In the genomic region with DNA sequence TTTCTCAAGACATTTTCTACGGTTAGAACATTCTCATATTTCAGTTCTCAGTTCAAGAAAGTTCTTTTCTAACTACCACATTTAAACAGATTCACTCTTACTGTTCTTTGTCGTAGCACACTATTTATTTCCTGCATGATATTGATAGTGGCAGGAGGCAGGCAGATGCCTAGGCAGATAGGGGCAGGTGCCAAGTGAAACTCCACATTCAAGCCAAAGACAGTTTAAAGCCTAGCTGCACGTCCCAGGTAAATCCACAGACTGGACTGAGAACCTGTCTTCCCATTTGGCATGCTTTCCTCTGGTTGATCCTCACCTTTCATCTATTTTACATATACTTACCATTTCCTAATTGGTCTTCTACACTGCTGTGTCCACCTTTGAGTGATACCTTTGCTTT, we compare ENCODE assay signal across 23 cellular contexts.
"Had no signal": no experiment of that assay in that cellular context is flagged by ENCODE, and none has a peak within 500 bp of the region (broad histone marks: within the 10 kb centered on the region; RNA-seq: fewer than 3 reads in every experiment).

No MANE protein-coding gene starts in this region.

- H3K27me3 Mint-ChIP-seq: IgD-negative memory B cell had no signal

- H3K4me2 ChIP-seq: SK-N-SH had no signal

- H3K27ac ChIP-seq: RWPE1 had no signal

- H3K4me3 Mint-ChIP-seq: IgD-negative memory B cell had no signal

- H3K36me3 Mint-ChIP-seq: IgD-negative memory B cell had no signal

- H3K9ac ChIP-seq: SK-N-SH had no signal

- DNase-seq: MM.1S; NCI-H1092 treated with DMSO at 0.1 percent for 48 hours; NCI-H1436; NCI-H187; NCI-H2029; NCI-H2081 treated with DMSO at 0.1 percent for 48 hours; NCI-H2171; NCI-H226; NCI-H446; NCI-H510A; NCI-H524 treated with DMSO at 0.1 percent for 48 hours; NCI-H69; NCI-H774; NK-92 treated with Interleukin-12 subunit alpha and Interleukin-12 subunit beta, amount 100 ng/mL, for 24 hours; PC-3; SHP77; SK-N-SH; T-helper 1 cell had no signal

- H3K4me3 ChIP-seq: K562 had no signal

- ATAC-seq: HepG2, K562, Panc1, PC-3 had no signal

- H3K27ac Mint-ChIP-seq: IgD-negative memory B cell had no signal
